1 cellular context compared by ENCODE assay signal in genomic region chr16:88809068-88809675, GRCh38.
TF ChIP-seq lines count a peak whose summit lies in the region.

No MANE protein-coding gene starts in this region.

TF ChIP-seq in HepG2, 621 proteins besides CTCF, POLR2A, EP300 and RAD21:
- peak; percentile 7; the same call in 1 of the 2 replicates for TF ChIP-seq PATZ1 (CRISPR knock-in tag; IDR thresholded peaks at IDR 0.05)
- TF ChIP-seq ZNF234 (CRISPR knock-in tag; conservative IDR thresholded peaks at IDR 0.05) = no peak
- TF ChIP-seq MTA1 (CRISPR knock-in tag; IDR thresholded peaks at IDR 0.05; ENCODE audit: borderline replicate concordance) = 0 out of 2 replicates have a peak, but pooled peaks have one; percentile 15
- peak; percentile 64 for TF ChIP-seq POLR2G (IDR thresholded peaks at IDR 0.05; ENCODE audit: low read depth, low read length)
- TF ChIP-seq, protein P1, sequence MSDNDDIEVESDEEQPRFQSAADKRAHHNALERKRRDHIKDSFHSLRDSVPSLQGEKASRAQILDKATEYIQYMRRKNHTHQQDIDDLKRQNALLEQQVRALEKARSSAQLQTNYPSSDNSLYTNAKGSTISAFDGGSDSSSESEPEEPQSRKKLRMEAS (IDR thresholded peaks at IDR 0.05) = 0 out of 2 replicates have a peak, but pooled peaks have one; percentile 6
- peak; percentile 49; the same call in 1 of the 2 replicates for TF ChIP-seq BORCS8-MEF2B (CRISPR knock-in tag; IDR thresholded peaks at IDR 0.05)
- TF ChIP-seq, protein P2, sequence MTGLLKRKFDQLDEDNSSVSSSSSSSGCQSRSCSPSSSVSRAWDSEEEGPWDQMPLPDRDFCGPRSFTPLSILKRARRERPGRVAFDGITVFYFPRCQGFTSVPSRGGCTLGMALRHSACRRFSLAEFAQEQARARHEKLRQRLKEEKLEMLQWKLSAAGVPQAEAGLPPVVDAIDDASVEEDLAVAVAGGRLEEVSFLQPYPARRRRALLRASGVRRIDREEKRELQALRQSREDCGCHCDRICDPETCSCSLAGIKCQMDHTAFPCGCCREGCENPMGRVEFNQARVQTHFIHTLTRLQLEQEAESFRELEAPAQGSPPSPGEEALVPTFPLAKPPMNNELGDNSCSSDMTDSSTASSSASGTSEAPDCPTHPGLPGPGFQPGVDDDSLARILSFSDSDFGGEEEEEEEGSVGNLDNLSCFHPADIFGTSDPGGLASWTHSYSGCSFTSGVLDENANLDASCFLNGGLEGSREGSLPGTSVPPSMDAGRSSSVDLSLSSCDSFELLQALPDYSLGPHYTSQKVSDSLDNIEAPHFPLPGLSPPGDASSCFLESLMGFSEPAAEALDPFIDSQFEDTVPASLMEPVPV (CRISPR knock-in tag; IDR thresholded peaks at IDR 0.05) = 0 out of 2 replicates have a peak, but pooled peaks have one; percentile 23
- TF ChIP-seq ZBTB7A (CRISPR knock-in tag; IDR thresholded peaks at IDR 0.05) = 0 out of 2 replicates have a peak, but pooled peaks have one; percentile 12
- TF ChIP-seq MAFF (IDR thresholded peaks at IDR 0.05; ENCODE audit: low read depth, low read length) = no peak
- TF ChIP-seq EEA1 (CRISPR knock-in tag; IDR thresholded peaks at IDR 0.05; ENCODE audit: borderline replicate concordance) = 0 out of 2 replicates have a peak, but pooled peaks have one; percentile 46
